9 cellular contexts compared by ENCODE assay signal in genomic region chr6:152637422-152638047, GRCh38. TPM values are rescaled to one million over a fixed set of nuclear protein-coding genes. Genes with fewer than 3 reads are reported as not detected.
DNase-seq lines count a peak whose midpoint lies in the region; ATAC-seq and TF ChIP-seq lines count a peak whose summit lies in the region.
"Had no signal": no experiment of that assay in that cellular context is flagged by ENCODE, and none has a peak within 500 bp of the region (broad histone marks: within the 10 kb centered on the region; RNA-seq: fewer than 3 reads in every experiment).

No MANE protein-coding gene starts in this region.

- H3K4me1 ChIP-seq in HUES48 (ENCODE audit: control insufficient read depth, insufficient read depth, low read length), result peaks cover 7% of the 10 kb centered on the region
- H3K4me1 ChIP-seq in body of pancreas, result peaks cover 16% of the 10 kb centered on the region
- peaks cover 8 to 54% (median 34%) of the 10 kb centered on the region in 6 donors for H3K4me1 ChIP-seq in spleen

- TF ChIP-seq POLR2A in body of pancreas (IDR thresholded peaks at IDR 0.05) (no peak), spleen (IDR thresholded peaks at IDR 0.05) (no peak)

- ATAC-seq in body of pancreas, result peak; percentile 5
- ATAC-seq in GM21423 (IDR thresholded peaks at IDR 0.05; ENCODE audit: unreplicated experiment), result no peak

- DNase-seq in body of pancreas (no peak), spleen (no peak), NCI-H1048 (lab: John Stamatoyannopoulos, UW) (no peak), germinal center (ENCODE audit: low spot score) (no peak)
- no peak for DNase-seq in activated naive CD4-positive, alpha-beta T cell treated with Interleukin-2 at 50 U/mL for 16 hours

- H3K9me3 ChIP-seq in HUES48 (ENCODE audit: control insufficient read depth, insufficient read depth, low read length) (no peaks in the 10 kb centered on the region), body of pancreas (no peaks in the 10 kb centered on the region), spleen (no peaks in the 10 kb centered on the region)

- intact Hi-C loops in body of pancreas (cut with DNase I) (no loop called here), spleen (cut with DNase I; ENCODE audit: low total_unique reads) (no loop called here)

- peak overlapping the region; percentile 75 for H3K4me3 ChIP-seq in HUES48 (ENCODE audit: low read depth, low read length)
- no peak overlapping the region for H3K4me3 ChIP-seq in body of pancreas
- H3K4me3 ChIP-seq in spleen, result peak overlapping the region; percentile 43 to 81 (median 62)

- H3K27me3 ChIP-seq in HUES48 (ENCODE audit: control insufficient read depth, insufficient read depth, low read length) (peaks cover 52% of the 10 kb centered on the region), body of pancreas (peaks cover 0 to 8% of the 10 kb centered on the region in 2 donors), layer of hippocampus (ENCODE audit: control insufficient read depth, insufficient read depth, low read length) (peaks cover 2% of the 10 kb centered on the region), spleen (replicated peaks in 1 of 7) (peaks cover 0 to 30% (median 7%) of the 10 kb centered on the region in 7 donors)

- TF ChIP-seq CTCF in body of pancreas (IDR thresholded peaks at IDR 0.05) (no peak), spleen (IDR thresholded peaks at IDR 0.05 in 8 of 11, conservative IDR thresholded peaks at IDR 0.05 in 3 of 11) (no peak)

- WGBS in body of pancreas, 2 donors, result 29 to 37% methylated on average over 8 of the region's 8 CpGs
- WGBS in spleen, 5 donors, result 45 to 49% (median 45%) methylated on average over 8 of the region's 8 CpGs

- no peaks in the 10 kb centered on the region for H3K36me3 ChIP-seq in HUES48 (ENCODE audit: control insufficient read depth, insufficient read depth, low read length)
- H3K36me3 ChIP-seq in body of pancreas (replicated peaks in 1 of 2; ENCODE audit: insufficient read depth in 1 of 2, low read depth in 2 of 2), result no peaks in the 10 kb centered on the region
- H3K36me3 ChIP-seq in spleen, result no peaks in the 10 kb centered on the region

- H3K27ac ChIP-seq in HUES48 (ENCODE audit: low read depth, low read length) (no peak overlapping the region), body of pancreas (no peak overlapping the region), layer of hippocampus (ENCODE audit: low read depth, low read length) (peak overlapping the region; percentile 32), spleen (peak overlapping the region; percentile 63 to 93 (median 84))
- H3K27ac ChIP-seq: RWPE1 had no signal

- no peak overlapping the region for H3K9ac ChIP-seq in HUES48 (ENCODE audit: low read depth, low read length)

RNA-seq across cellular contexts. Expression of gene SYNE1, which starts 0.4 kb away (rescaled TPM):
- 100 to 1,000 TPM; 109 to 123 TPM for total RNA-seq in body of pancreas
- 100 to 1,000 TPM; 171 to 336 (median 316) TPM for total RNA-seq in spleen
- polyA plus RNA-seq in spleen, result 10 to 100 TPM; 27.8 to 48.4 (median 35.7) TPM

Comparison
In these comparisons a context has a peak if more than half of its experiments do, and no peak if none do; other contexts are left out.
1. H3K27ac ChIP-seq: peak in layer of hippocampus (single experiment) and spleen (8 of 8); none in HUES48 (single experiment) and body of pancreas (0 of 4).
2. H3K4me3 ChIP-seq: peak in HUES48 (single experiment) and spleen (8 of 8); none in body of pancreas (0 of 2).